1 cellular context compared by ENCODE assay signal in genomic region chr11:126952533-126952932, GRCh38. TPM values are rescaled to one million over a fixed set of nuclear protein-coding genes. Genes with fewer than 3 reads are reported as not detected.
"Had no signal": no experiment of that assay in that cellular context is flagged by ENCODE, and none has a peak within 500 bp of the region (broad histone marks: within the 10 kb centered on the region; RNA-seq: fewer than 3 reads in every experiment).

No MANE protein-coding gene starts in this region.

RNA-seq across cellular contexts. Expression of gene KIRREL3, which starts 48.0 kb away (rescaled TPM):
- total RNA-seq: H4 had no signal
